Comparison of ENCODE assay signal across 8 cellular contexts in genomic region chr16:57802635-57803412, GRCh38. TPM values are rescaled to one million over a fixed set of nuclear protein-coding genes. Genes with fewer than 3 reads are reported as not detected.
DNase-seq lines count a peak whose midpoint lies in the region; ATAC-seq and TF ChIP-seq lines count a peak whose summit lies in the region.

No MANE protein-coding gene starts in this region.

- peaks cover 31% of the 10 kb centered on the region for H3K27me3 Mint-ChIP-seq in activated T-cell treated with anti-CD3 and anti-CD28 coated beads, Interleukin-2, amount 50 U/mL, for 4 hours (ENCODE audit: low read depth)
- H3K27me3 Mint-ChIP-seq in activated naive CD8-positive, alpha-beta T cell: peaks cover 13% of the 10 kb centered on the region
- H3K27me3 Mint-ChIP-seq in progenitor cell of endocrine pancreas: peaks cover 28% of the 10 kb centered on the region

- no peaks in the 10 kb centered on the region for H3K27me3 ChIP-seq in left ventricle myocardium inferior (ENCODE audit: low read depth)

- H3K36me3 ChIP-seq in left ventricle myocardium inferior: no peaks in the 10 kb centered on the region

- peak; percentile 53 to 63 for ATAC-seq in activated T-cell treated with anti-CD3 and anti-CD28 coated beads, Interleukin-2, amount 50 U/mL, for 4 hours
- no peak for ATAC-seq in GM18502 (IDR thresholded peaks at IDR 0.05; ENCODE audit: poor library complexity, unreplicated experiment)

- H3K4me3 Mint-ChIP-seq in activated T-cell treated with anti-CD3 and anti-CD28 coated beads, Interleukin-2, amount 50 U/mL, for 4 hours: peak overlapping the region; percentile 86
- peak overlapping the region; percentile 94 for H3K4me3 Mint-ChIP-seq in activated naive CD8-positive, alpha-beta T cell
- peak overlapping the region; percentile 86 for H3K4me3 Mint-ChIP-seq in progenitor cell of endocrine pancreas (ENCODE audit: low read depth)

- H3K4me1 ChIP-seq in left ventricle myocardium inferior: peaks cover 81% of the 10 kb centered on the region

- H3K36me3 Mint-ChIP-seq in activated T-cell treated with anti-CD3 and anti-CD28 coated beads, Interleukin-2, amount 50 U/mL, for 4 hours (ENCODE audit: insufficient read depth): no peaks in the 10 kb centered on the region
- no peaks in the 10 kb centered on the region for H3K36me3 Mint-ChIP-seq in activated naive CD8-positive, alpha-beta T cell
- no peaks in the 10 kb centered on the region for H3K36me3 Mint-ChIP-seq in progenitor cell of endocrine pancreas (ENCODE audit: insufficient read depth)

- peaks cover 33% of the 10 kb centered on the region for H3K4me1 Mint-ChIP-seq in activated T-cell treated with anti-CD3 and anti-CD28 coated beads, Interleukin-2, amount 50 U/mL, for 4 hours (ENCODE audit: low read depth)
- peaks cover 31% of the 10 kb centered on the region for H3K4me1 Mint-ChIP-seq in activated naive CD8-positive, alpha-beta T cell (ENCODE audit: low read depth)
- H3K4me1 Mint-ChIP-seq in progenitor cell of endocrine pancreas (ENCODE audit: low read depth): peaks cover 49% of the 10 kb centered on the region

- intact Hi-C loops in left ventricle myocardium inferior (cut with micrococcal nuclease): no loop called here

- no peaks in the 10 kb centered on the region for H3K9me3 ChIP-seq in left ventricle myocardium inferior (replicated peaks)

- H3K9me3 Mint-ChIP-seq in activated T-cell treated with anti-CD3 and anti-CD28 coated beads, Interleukin-2, amount 50 U/mL, for 4 hours: no peaks in the 10 kb centered on the region
- H3K9me3 Mint-ChIP-seq in activated naive CD8-positive, alpha-beta T cell (ENCODE audit: low read depth): no peaks in the 10 kb centered on the region
- H3K9me3 Mint-ChIP-seq in progenitor cell of endocrine pancreas (ENCODE audit: low read depth): no peaks in the 10 kb centered on the region

- peak overlapping the region; percentile 96 for H3K27ac ChIP-seq in left ventricle myocardium inferior (replicated peaks)

- no peak for DNase-seq in activated T-cell treated with anti-CD3 and anti-CD28 coated beads, Interleukin-2, amount 50 U/mL, for 4 hours
- DNase-seq in activated T-cell treated with anti-CD3 and anti-CD28 coated beads, Interleukin-2, amount 50 U/mL, for 1 hour: no peak
- DNase-seq in left ventricle myocardium inferior (no peak), progenitor cell of endocrine pancreas (ENCODE audit: low spot score, unreplicated experiment) (no peak), NCI-H526 treated with DMSO at 0.1 percent for 48 hours (lab: John Stamatoyannopoulos, UW) (no peak), NCI-H2196 treated with DMSO at 0.1 percent for 48 hours (lab: John Stamatoyannopoulos, UW; ENCODE audit: unreplicated experiment) (no peak)

- H3K4me3 ChIP-seq in left ventricle myocardium inferior: peak overlapping the region; percentile 79

- peak overlapping the region; percentile 97 for H3K27ac Mint-ChIP-seq in activated naive CD8-positive, alpha-beta T cell
- peak overlapping the region; percentile 95 for H3K27ac Mint-ChIP-seq in progenitor cell of endocrine pancreas

- no peak for TF ChIP-seq CTCF in left ventricle myocardium inferior (IDR thresholded peaks at IDR 0.05; ENCODE audit: borderline replicate concordance)
- TF ChIP-seq CTCF in progenitor cell of endocrine pancreas (IDR thresholded peaks at IDR 0.05; ENCODE audit: unreplicated experiment): no peak

RNA-seq across cellular contexts. Expression of gene KIFC3, which starts 0.5 kb away (rescaled TPM):
- 1 to 10 TPM; 2.7 to 4.1 (median 3.2) TPM for total RNA-seq in activated T-cell treated with anti-CD3 and anti-CD28 coated beads, Interleukin-2, amount 50 U/mL, for 4 hours
- total RNA-seq in left ventricle myocardium inferior: 63.5 TPM
- total RNA-seq in progenitor cell of endocrine pancreas: 27.6 and 34.5 TPM in 2 replicates
